ENCODE assay signal across 8 cellular contexts in the genomic region with DNA sequence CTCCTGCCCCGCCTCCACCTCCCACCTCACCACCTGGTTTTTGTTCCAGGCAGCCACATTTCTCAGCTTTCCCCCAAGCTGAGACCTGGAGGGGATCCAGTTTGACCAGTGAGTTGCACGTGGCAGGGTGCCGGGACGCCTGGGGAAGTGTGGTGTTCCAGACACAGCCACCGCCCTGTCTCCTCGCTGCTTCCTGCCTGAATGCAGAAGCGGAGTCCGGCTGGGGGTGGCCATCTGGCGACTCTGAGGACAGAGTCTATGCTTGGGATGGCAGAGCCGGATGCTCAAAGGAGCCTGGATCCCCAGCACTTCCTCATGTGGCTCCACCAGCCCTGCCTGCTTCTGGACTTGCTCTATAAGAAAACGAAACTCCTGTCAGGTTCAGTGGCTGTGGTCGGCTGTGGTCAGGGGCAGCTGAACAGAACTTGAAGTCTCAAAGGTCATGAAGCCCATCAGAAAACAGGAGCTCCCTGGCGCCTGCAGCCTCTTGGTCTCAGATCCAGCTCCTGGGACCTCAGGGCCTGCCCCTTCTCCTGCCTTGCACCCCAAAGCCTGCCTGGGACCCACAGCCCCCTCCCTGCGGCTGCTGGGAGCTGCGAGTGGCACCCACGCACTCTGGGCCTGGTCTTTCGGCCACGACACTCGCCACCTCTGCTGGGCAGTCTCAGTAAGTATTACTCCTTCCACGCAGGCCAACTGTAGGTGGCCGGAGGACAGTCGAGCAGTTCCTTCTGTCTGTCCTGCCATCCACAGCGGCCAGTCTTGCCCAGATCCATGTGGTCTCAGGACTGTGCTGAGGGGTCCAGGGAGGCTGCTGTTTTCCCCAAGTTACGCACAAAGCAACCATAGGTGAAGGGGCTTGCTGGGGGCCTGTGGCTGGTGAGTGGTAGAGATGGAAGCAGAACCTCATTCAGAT.
DNase-seq lines count a peak whose midpoint lies in the region; ATAC-seq, FAIRE-seq and TF ChIP-seq lines count a peak whose summit lies in the region.

No MANE protein-coding gene starts in this region.

- no peaks in the 10 kb centered on the region for H3K79me2 ChIP-seq in H9 (ENCODE audit: insufficient read depth, low read length)

- no peaks in the 10 kb centered on the region for H3K79me1 ChIP-seq in H9 (ENCODE audit: insufficient read depth, low read depth, low read length, poor library complexity, severe bottlenecking)

- peak; percentile 24 for TF ChIP-seq POLR2A in GM15510 (IDR thresholded peaks at IDR 0.05; ENCODE audit: borderline replicate concordance, extremely low read depth, insufficient read length)

- H3K36me3 Mint-ChIP-seq in neural crest cell (ENCODE audit: low read depth) (no peaks in the 10 kb centered on the region), H9 (ENCODE audit: insufficient read depth in 1 of 3, low read depth in 3 of 3) (no peaks in the 10 kb centered on the region), WTC11 (no peaks in the 10 kb centered on the region)

- no peak overlapping the region for H2BK12ac ChIP-seq in H9 (ENCODE audit: insufficient read length, low read depth, low read length)

- CTCF ChIA-PET in WTC11 (lab: Charles Lee): no interaction called here

- H3K27me3 Mint-ChIP-seq in neural crest cell (ENCODE audit: low read depth): no peaks in the 10 kb centered on the region
- peaks cover 2% of the 10 kb centered on the region; the same call in 1 of the 2 replicates for H3K27me3 Mint-ChIP-seq in H9 (ENCODE audit: low read depth)
- no peaks in the 10 kb centered on the region for H3K27me3 Mint-ChIP-seq in WTC11 (ENCODE audit: low read depth)

- peak; percentile 49 for DNase-seq in M059J (ENCODE audit: low read depth)
- no peak for DNase-seq in neural crest cell (ENCODE audit: low read depth, low spot score)
- no peak for DNase-seq in H9
- no peak for DNase-seq in WTC11 (ENCODE audit: low spot score)
- DNase-seq in HTR-8/SVneo (ENCODE audit: insufficient read length, low spot score): no peak

- H3K14ac ChIP-seq in H9 (ENCODE audit: insufficient read depth, low read length): no peak overlapping the region

- no peak overlapping the region for H3K4ac ChIP-seq in H9 (ENCODE audit: low read depth, low read length)

- no peaks in the 10 kb centered on the region for H3K9me3 Mint-ChIP-seq in neural crest cell
- peaks cover 0 to 3% of the 10 kb centered on the region in 2 experiments; a peak in 1 of 5 replicates for H3K9me3 Mint-ChIP-seq in H9
- H3K9me3 Mint-ChIP-seq in WTC11: no peaks in the 10 kb centered on the region

- H3K56ac ChIP-seq in H9 (ENCODE audit: insufficient read length, low read depth, low read length): no peak overlapping the region

- H3K4me1 Mint-ChIP-seq in neural crest cell (peaks cover 4% of the 10 kb centered on the region), H9 (peaks cover 9 to 14% of the 10 kb centered on the region in 2 experiments), WTC11 (peaks cover 10% of the 10 kb centered on the region)

- no peak overlapping the region for H2BK120ac ChIP-seq in H9 (ENCODE audit: low read depth, low read length, poor library complexity, severe bottlenecking)

- H3K23ac ChIP-seq in H9 (ENCODE audit: insufficient read length, low read depth, low read length): no peak overlapping the region

- H3K4me3 ChIP-seq in duodenal mucosa (ENCODE audit: low read depth in 1 of 2, low read length in 2 of 2): peak overlapping the region in 1 of 2 donors; percentile 38

- H3K27ac ChIP-seq in duodenal mucosa (ENCODE audit: low read depth, low read length) (peak overlapping the region; percentile 30), H9 (ENCODE audit: insufficient read length, low read depth, low read length) (no peak overlapping the region)

- no peak overlapping the region for H2AK5ac ChIP-seq in H9 (ENCODE audit: insufficient read length, low read length)

- peak overlapping the region; percentile 75 for H3K27ac Mint-ChIP-seq in neural crest cell (ENCODE audit: unreplicated experiment)
- no peak overlapping the region for H3K27ac Mint-ChIP-seq in H9
- no peak overlapping the region for H3K27ac Mint-ChIP-seq in WTC11

- H3K4me3 Mint-ChIP-seq in neural crest cell (no peak overlapping the region), H9 (no peak overlapping the region), WTC11 (no peak overlapping the region)

- no peak for FAIRE-seq in HTR-8/SVneo (lab: Jason Lieb, UNC)

- H3K23me2 ChIP-seq in H9 (ENCODE audit: insufficient read length, low read depth, low read length, poor library complexity, severe bottlenecking): no peaks in the 10 kb centered on the region

- ATAC-seq in GM21576 (IDR thresholded peaks at IDR 0.05; ENCODE audit: unreplicated experiment): peak; percentile 68
- ATAC-seq in WTC11: no peak

- no peak overlapping the region for H3K4me2 ChIP-seq in H9 (ENCODE audit: insufficient read depth, insufficient read length, low read length)

- no peaks in the 10 kb centered on the region for H4K20me1 ChIP-seq in H9 (ENCODE audit: control insufficient read depth, insufficient read depth, insufficient read length)

- no peak overlapping the region for H3T11ph ChIP-seq in H9 (ENCODE audit: low read length)

- TF ChIP-seq CTCF in neural crest cell (conservative IDR thresholded peaks at IDR 0.05) (no peak), H9 (conservative IDR thresholded peaks at IDR 0.05) (no peak), WTC11 (IDR thresholded peaks at IDR 0.05) (no peak)

- no peak overlapping the region for H4K8ac ChIP-seq in H9 (replicated peaks; ENCODE audit: insufficient read length, low read depth, low read length)

- no peak overlapping the region for H3K18ac ChIP-seq in H9 (ENCODE audit: insufficient read length, low read depth, low read length)

- H3K4me1 ChIP-seq in duodenal mucosa (ENCODE audit: control insufficient read depth in 1 of 2, insufficient read depth in 2 of 2, low read length in 2 of 2) (peaks cover 10 to 23% of the 10 kb centered on the region in 2 donors), H9 (ENCODE audit: insufficient read depth, low read length) (no peaks in the 10 kb centered on the region)

- H3K27me3 ChIP-seq in duodenal mucosa (ENCODE audit: control insufficient read depth in 1 of 2, insufficient read depth in 2 of 2, low read length in 2 of 2) (no peaks in the 10 kb centered on the region), H9 (ENCODE audit: insufficient read depth, low read length) (no peaks in the 10 kb centered on the region)

- H2BK20ac ChIP-seq in H9 (ENCODE audit: low read depth, low read length, poor library complexity, severe bottlenecking): no peak overlapping the region

- H2BK5ac ChIP-seq in H9 (ENCODE audit: insufficient read length, low read length): no peak overlapping the region

- H4K91ac ChIP-seq in H9 (ENCODE audit: insufficient read length, low read depth, low read length): no peak overlapping the region

- H4K5ac ChIP-seq in H9 (ENCODE audit: insufficient read length, low read depth, low read length): no peak overlapping the region

- H3K9me3 ChIP-seq in duodenal mucosa (ENCODE audit: control insufficient read depth in 1 of 2, low read length in 2 of 2) (no peaks in the 10 kb centered on the region), H9 (ENCODE audit: control insufficient read depth, low read depth, low read length) (no peaks in the 10 kb centered on the region)

- H2AFZ ChIP-seq in H9 (ENCODE audit: low read length): no peak overlapping the region

- no CpG with 5 or more reads among the region's 24 CpGs for WGBS in H9 (ENCODE audit: extremely low coverage, insufficient read length, low lambda C conversion rate)

- no peak overlapping the region for H3K9ac ChIP-seq in duodenal mucosa (ENCODE audit: low read depth in 1 of 2, low read length in 2 of 2)
- no peak overlapping the region for H3K9ac ChIP-seq in H9 (ENCODE audit: extremely low read depth, insufficient read length, low read length)

- H3K36me3 ChIP-seq in duodenal mucosa (ENCODE audit: control insufficient read depth in 1 of 2, insufficient read depth in 2 of 2, low read length in 2 of 2): no peaks in the 10 kb centered on the region

- H2BK15ac ChIP-seq in H9 (ENCODE audit: low read depth, low read length): no peak overlapping the region

- POLR2A ChIA-PET in WTC11 (lab: Charles Lee): no interaction called here

TF ChIP-seq in WTC11, 78 proteins besides CTCF, POLR2A, EP300 and RAD21 (continues in another document):
- TF ChIP-seq, protein P1, sequence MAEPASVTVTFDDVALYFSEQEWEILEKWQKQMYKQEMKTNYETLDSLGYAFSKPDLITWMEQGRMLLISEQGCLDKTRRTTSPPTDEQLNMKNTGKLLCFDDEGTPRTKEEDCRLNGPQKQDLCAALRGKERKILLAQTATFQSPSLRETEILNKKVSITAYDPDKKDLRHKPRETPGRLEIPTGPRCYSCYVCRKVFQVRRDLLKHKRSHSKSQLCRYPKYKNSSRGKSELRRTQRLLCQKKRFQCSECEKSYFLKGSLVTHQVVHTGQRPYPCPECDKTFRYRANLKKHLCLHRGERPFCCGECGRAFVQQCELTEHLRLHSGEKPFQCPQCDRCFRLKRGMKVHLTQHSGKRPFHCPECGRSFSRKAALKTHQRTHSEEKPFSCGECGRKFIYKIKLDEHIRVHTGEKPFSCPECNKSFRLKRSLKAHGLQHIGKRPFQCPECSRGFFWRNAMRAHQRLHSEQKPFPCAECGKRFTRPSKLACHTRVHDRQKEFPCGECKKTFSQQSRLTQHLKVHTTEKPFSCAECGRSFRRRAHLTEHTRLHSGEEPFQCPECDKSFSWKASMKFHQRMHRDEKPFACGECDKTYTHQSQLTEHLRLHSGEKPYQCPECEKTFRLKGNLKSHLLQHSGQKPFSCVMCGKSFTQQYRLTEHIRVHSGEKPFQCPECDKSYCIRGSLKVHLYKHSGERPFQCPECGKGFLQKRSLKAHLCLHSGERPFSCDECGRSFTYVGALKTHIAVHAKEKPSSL (CRISPR knock-in tag; conservative IDR thresholded peaks at IDR 0.05): no peak
